In the genomic region with DNA sequence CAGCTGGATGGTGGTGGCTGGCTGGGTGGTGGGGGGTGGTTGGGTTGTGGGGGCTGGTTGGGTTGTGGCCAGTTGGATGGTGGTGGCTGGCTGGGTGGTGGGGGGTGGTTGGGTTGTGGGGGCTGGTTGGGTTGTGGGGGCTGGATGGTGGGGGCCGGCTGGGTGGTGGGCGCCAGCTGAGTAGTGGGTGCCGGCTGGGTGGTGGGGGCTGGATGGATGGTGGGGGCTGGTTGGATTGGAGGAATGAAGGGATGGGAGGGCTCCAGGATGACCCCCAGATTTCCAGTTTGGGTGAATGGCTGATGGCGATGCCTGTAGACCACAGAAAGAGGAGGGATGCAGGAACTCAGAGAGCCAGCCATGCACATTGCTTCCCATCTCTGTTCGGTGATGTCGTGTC, we compare ENCODE assay signal across 15 cellular contexts. TPM values are rescaled to one million over a fixed set of nuclear protein-coding genes. Genes with fewer than 3 reads are reported as not detected.
"Had no signal": no experiment of that assay in that cellular context is flagged by ENCODE, and none has a peak within 500 bp of the region (broad histone marks: within the 10 kb centered on the region; RNA-seq: fewer than 3 reads in every experiment).

No MANE protein-coding gene starts in this region.

- DNase-seq: activated CD4-positive, alpha-beta memory T cell treated with anti-CD3 and anti-CD28 coated beads, Interleukin-2, amount 10 ng/mL, durations not matched to agents 7 days and 5 days; activated CD4-positive, CD25-positive, alpha-beta regulatory T cell treated with anti-CD3 and anti-CD28 coated beads, Interleukin-2, amount 50 U/mL, for 72 hours; colonic mucosa; effector CD4-positive, alpha-beta T cell; stimulated activated CD4-positive, alpha-beta T cell treated with anti-CD3 and anti-CD28 coated beads, Interleukin-4, amount 100 ng/mL, for 24 hours; T-helper 2 cell had no signal

- H3K4me3 Mint-ChIP-seq: activated CD4-positive, alpha-beta memory T cell treated with anti-CD3 and anti-CD28 coated beads, Interleukin-2, amount 10 ng/mL, durations not matched to agents 7 days and 5 days; activated naive CD4-positive, alpha-beta T cell treated with anti-CD3 and anti-CD28 coated beads, Interleukin-2, amount 10 ng/mL, durations not matched to agents 7 days and 5 days; activated T-helper 1 cell treated with anti-CD3 and anti-CD28 coated beads, Interleukin-12 subunit alpha, Interleukin-12 subunit beta, Interleukin-2, Interleukin-4 antibody, amounts not matched to agents 30 ng/mL and 10 ng/mL and 1 ng/mL, durations not matched to agents 14 hours and 24 hours and 36 hours; neural progenitor cell had no signal

- H3K9me3 Mint-ChIP-seq: activated CD4-positive, alpha-beta memory T cell treated with anti-CD3 and anti-CD28 coated beads, Interleukin-2, amount 10 ng/mL, durations not matched to agents 7 days and 5 days; activated T-helper 1 cell treated with anti-CD3 and anti-CD28 coated beads, Interleukin-12 subunit alpha, Interleukin-12 subunit beta, Interleukin-2, Interleukin-4 antibody, amounts not matched to agents 30 ng/mL and 10 ng/mL and 1 ng/mL, durations not matched to agents 14 hours and 24 hours and 36 hours had no signal

- H3K27ac Mint-ChIP-seq: activated CD4-positive, alpha-beta memory T cell treated with anti-CD3 and anti-CD28 coated beads, Interleukin-2, amount 10 ng/mL, durations not matched to agents 7 days and 5 days; activated naive CD4-positive, alpha-beta T cell treated with anti-CD3 and anti-CD28 coated beads, Interleukin-2, amount 10 ng/mL, durations not matched to agents 7 days and 5 days; activated T-helper 1 cell treated with anti-CD3 and anti-CD28 coated beads, Interleukin-12 subunit alpha, Interleukin-12 subunit beta, Interleukin-2, Interleukin-4 antibody, amounts not matched to agents 30 ng/mL and 10 ng/mL and 1 ng/mL, durations not matched to agents 14 hours and 24 hours and 36 hours; neural progenitor cell had no signal

- ATAC-seq: heart left ventricle, left lung, pancreas had no signal

- H3K4me1 Mint-ChIP-seq: activated CD4-positive, alpha-beta memory T cell treated with anti-CD3 and anti-CD28 coated beads, Interleukin-2, amount 10 ng/mL, durations not matched to agents 7 days and 5 days; neural progenitor cell had no signal

- H3K36me3 Mint-ChIP-seq: activated naive CD4-positive, alpha-beta T cell treated with anti-CD3 and anti-CD28 coated beads, Interleukin-2, amount 10 ng/mL, durations not matched to agents 7 days and 5 days; neural progenitor cell had no signal

RNA-seq across cellular contexts. Expression of gene GPR17, which starts 26.8 kb away (rescaled TPM):
- total RNA-seq: activated CD4-positive, alpha-beta memory T cell treated with anti-CD3 and anti-CD28 coated beads, Interleukin-2, amount 10 ng/mL, durations not matched to agents 7 days and 5 days; activated T-helper 1 cell treated with anti-CD3 and anti-CD28 coated beads, Interleukin-12 subunit alpha, Interleukin-12 subunit beta, Interleukin-2, Interleukin-4 antibody, amounts not matched to agents 30 ng/mL and 10 ng/mL and 1 ng/mL, durations not matched to agents 14 hours and 24 hours and 36 hours; mesenteric fat pad; pancreas; stomach; vagina had no signal
